In the genomic region with DNA sequence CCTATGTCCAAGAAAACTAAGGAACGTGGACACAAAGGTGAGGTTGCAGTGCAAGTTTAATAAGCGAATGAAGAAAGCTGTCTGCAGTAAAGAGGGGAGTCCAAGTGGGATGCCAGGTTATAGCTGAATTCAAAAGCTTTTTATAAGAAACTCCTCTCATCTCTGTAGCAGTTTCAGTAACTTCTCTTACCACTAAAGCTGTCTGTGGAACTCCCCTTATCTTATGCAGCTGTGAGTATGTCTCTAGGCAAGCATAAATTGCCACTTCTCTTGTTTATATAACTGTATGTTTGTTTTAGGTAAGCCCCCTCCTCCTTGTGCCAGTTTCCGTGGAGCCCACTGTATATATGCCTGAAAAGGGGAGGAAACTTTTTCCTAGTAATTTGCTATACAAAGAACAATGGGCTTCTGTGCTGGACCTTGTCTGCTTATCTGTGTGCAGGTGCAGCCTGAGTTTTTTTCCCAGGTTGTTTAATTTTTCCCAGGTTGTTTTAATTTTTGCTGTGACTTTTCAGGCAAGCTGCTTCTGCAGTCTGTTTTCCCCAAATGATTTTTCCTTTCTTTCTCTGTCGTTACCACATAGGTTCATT, we compare ENCODE assay signal across 20 cellular contexts.
"Had no signal": no experiment of that assay in that cellular context is flagged by ENCODE, and none has a peak within 500 bp of the region (broad histone marks: within the 10 kb centered on the region; RNA-seq: fewer than 3 reads in every experiment).

No MANE protein-coding gene starts in this region.

- H3K9me3 ChIP-seq: ascending aorta, gastroesophageal sphincter, right lobe of liver, transverse colon had no signal

- ATAC-seq: activated CD8-positive, alpha-beta memory T cell treated with anti-CD3 and anti-CD28 coated beads, Interleukin-2, amount 10 ng/mL, durations not matched to agents 7 days and 5 days; activated CD8-positive, alpha-beta T cell treated with anti-CD3 and anti-CD28 coated beads, Interleukin-2, amount 10 ng/mL, durations not matched to agents 7 days and 5 days; effector memory CD8-positive, alpha-beta T cell; gastroesophageal sphincter; left cardiac atrium; natural killer cell; right lobe of liver had no signal

- DNase-seq: activated B cell treated with CpG ODN at 0.5 μM for 24 hours; activated CD8-positive, alpha-beta memory T cell treated with anti-CD3 and anti-CD28 coated beads, Interleukin-2, amount 10 ng/mL, durations not matched to agents 7 days and 5 days; activated CD8-positive, alpha-beta T cell treated with anti-CD3 and anti-CD28 coated beads, Interleukin-2, amount 10 ng/mL, durations not matched to agents 7 days and 5 days; activated gamma-delta T cell; activated naive CD4-positive, alpha-beta T cell treated with anti-CD3 and anti-CD28 coated beads, Interleukin-2, amount 10 ng/mL, durations not matched to agents 7 days and 5 days; activated naive CD8-positive, alpha-beta T cell treated with anti-CD3 and anti-CD28 coated beads, Interleukin-2, amount 10 ng/mL, durations not matched to agents 7 days and 5 days; caudate nucleus; cortex of kidney; effector memory CD8-positive, alpha-beta T cell; erythroblast; hippocampal formation; left cardiac atrium; natural killer cell; right lobe of liver; stimulated activated CD4-positive, alpha-beta T cell treated with anti-CD3 and anti-CD28 coated beads, Interleukin-2, amount 100 ng/mL, for 48 hours; stimulated activated naive CD4-positive, alpha-beta T cell treated with Interleukin-2 at 50 U/mL for 16 hours; transverse colon had no signal

- H3K4me1 ChIP-seq: ascending aorta, gastroesophageal sphincter, right lobe of liver, transverse colon had no signal

- H3K4me3 ChIP-seq: ascending aorta, gastroesophageal sphincter, right lobe of liver, transverse colon had no signal

- FAIRE-seq: keratinocyte had no signal

- H3K27ac ChIP-seq: ascending aorta, gastroesophageal sphincter, right lobe of liver, transverse colon had no signal

- H3K27me3 ChIP-seq: ascending aorta, gastroesophageal sphincter, right lobe of liver, transverse colon had no signal

- H3K36me3 ChIP-seq: ascending aorta, gastroesophageal sphincter, right lobe of liver, transverse colon had no signal
